21 cellular contexts compared by ENCODE assay signal in the genomic region with DNA sequence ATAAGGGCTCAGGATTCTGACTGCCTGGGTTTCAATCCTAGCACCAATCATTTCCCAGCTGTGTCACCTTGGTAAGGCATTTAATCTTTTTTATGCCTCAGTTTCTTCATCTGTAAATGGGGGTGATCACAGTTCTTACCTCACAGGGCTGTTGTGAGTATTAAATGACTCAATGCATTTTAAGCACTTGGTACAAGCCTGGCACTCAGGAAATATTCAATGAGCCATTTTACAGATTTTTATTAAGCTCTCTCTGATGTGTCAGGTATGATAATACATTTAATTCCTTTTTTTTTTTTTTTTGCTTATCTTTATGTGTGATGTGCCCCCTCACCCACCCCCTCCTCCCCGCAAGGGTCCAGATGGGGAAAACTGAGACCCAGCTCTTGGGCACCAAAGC. TPM values are rescaled to one million over a fixed set of nuclear protein-coding genes. Genes with fewer than 3 reads are reported as not detected.
DNase-seq lines count a peak whose midpoint lies in the region; ATAC-seq, FAIRE-seq and TF ChIP-seq lines count a peak whose summit lies in the region.
"Had no signal": no experiment of that assay in that cellular context is flagged by ENCODE, and none has a peak within 500 bp of the region (broad histone marks: within the 10 kb centered on the region; RNA-seq: fewer than 3 reads in every experiment).

No MANE protein-coding gene starts in this region.

- H2BK15ac ChIP-seq in IMR-90 (ENCODE audit: low read depth, low read length), result no peak overlapping the region

- in situ Hi-C loops in IMR-90 (cut with MboI; ENCODE audit: low sequenced_read_pairs), result no loop called here
- in situ Hi-C loops in K562 (cut with MboI), result no loop called here

- BruUV-seq in IMR-90 (replicated peaks; lab: Mats Ljungman, UMichigan), result no TSS peak
- BruUV-seq in K562 (replicated peaks; lab: Mats Ljungman, UMichigan), result no TSS peak

- no peaks in the 10 kb centered on the region for H3K79me2 ChIP-seq in K562 (ENCODE audit: control insufficient read depth, insufficient read depth, low read length)

- H4K5ac ChIP-seq in IMR-90 (ENCODE audit: low read depth, low read length), result no peak overlapping the region

- dilution Hi-C loops in IMR-90 (cut with HindIII; ENCODE audit: low sequenced_read_pairs, unreplicated experiment), result no loop called here

- H3K23ac ChIP-seq in IMR-90 (ENCODE audit: low read depth, low read length), result no peak overlapping the region

- H3K36me3 ChIP-seq in IMR-90 (ENCODE audit: control insufficient read depth, insufficient read depth, low read length) (peaks cover 46% of the 10 kb centered on the region), K562 (ENCODE audit: control insufficient read depth, insufficient read depth, low read length) (no peaks in the 10 kb centered on the region), muscle layer of colon (ENCODE audit: insufficient read depth, low read length) (peaks cover 21% of the 10 kb centered on the region), thoracic aorta (peaks cover 36% of the 10 kb centered on the region)
- H3K36me3 ChIP-seq: SJSA1 had no signal

- H3K4me2 ChIP-seq in IMR-90 (ENCODE audit: low read depth, low read length), result no peak overlapping the region
- no peak overlapping the region for H3K4me2 ChIP-seq in K562 (ENCODE audit: insufficient read depth, low read length)

- H3K18ac ChIP-seq in IMR-90 (ENCODE audit: low read depth, low read length), result no peak overlapping the region

- intact Hi-C loops in IMR-90 (cut with micrococcal nuclease), result no loop called here
- intact Hi-C loops in K562 (cut with micrococcal nuclease), result no loop called here

- CTCF ChIA-PET in IMR-90 (lab: Yijun Ruan, JAX) (interaction anchor here (0.5 kb wide), 1 partner anchor 43 kb away, joined by 3 read pairs; no protein-coding TSS in a partner anchor), K562 (lab: Yijun Ruan, JAX; ENCODE audit: low intra/inter-chr PET ratio) (no interaction called here)

- no peaks in the 10 kb centered on the region for H3K9me3 ChIP-seq in IMR-90 (ENCODE audit: control insufficient read depth, insufficient read depth, low read length)
- H3K9me3 ChIP-seq in K562 (replicated peaks; ENCODE audit: control insufficient read depth, insufficient read depth, low read depth, low read length), result no peaks in the 10 kb centered on the region
- no peaks in the 10 kb centered on the region for H3K9me3 ChIP-seq in muscle layer of colon (ENCODE audit: low read length)
- H3K9me3 ChIP-seq in thoracic aorta, result no peaks in the 10 kb centered on the region
- H3K9me3 ChIP-seq: SJSA1 had no signal

- TF ChIP-seq RAD21 in IMR-90 (IDR thresholded peaks at IDR 0.05; ENCODE audit: low read length) (no peak), K562 (CRISPR knock-in tag; conservative IDR thresholded peaks at IDR 0.05 in 1 of 2, IDR thresholded peaks at IDR 0.05 in 1 of 2) (no peak)

- POLR2A ChIA-PET in IMR-90 (lab: Charles Lee; ENCODE audit: unreplicated experiment), result interaction anchor here (0.6 kb wide), 1 partner anchor 28 kb away, joined by 6 read pairs; no protein-coding TSS in a partner anchor
- POLR2A ChIA-PET in K562 (lab: Yijun Ruan, JAX), result interaction anchor here (0.9 to 1.4 kb wide), 2 partner anchors 92 to 95 kb away, joined by 3 to 4 read pairs; no protein-coding TSS in a partner anchor

- no peak overlapping the region for H3K14ac ChIP-seq in IMR-90 (replicated peaks; ENCODE audit: low read depth, low read length)

- no peak for TF ChIP-seq CTCF in IMR-90 (conservative IDR thresholded peaks at IDR 0.05; ENCODE audit: low read depth, low read length)
- TF ChIP-seq CTCF in K562 (IDR thresholded peaks at IDR 0.05 in 2 of 3, conservative IDR thresholded peaks at IDR 0.05 in 1 of 3; ENCODE audit: insufficient read depth in 2 of 3, low read depth in 1 of 3, low read length in 3 of 3), result no peak
- TF ChIP-seq CTCF in thoracic aorta (IDR thresholded peaks at IDR 0.05), result no peak

- H3K4ac ChIP-seq in IMR-90 (ENCODE audit: low read depth, low read length), result no peak overlapping the region

- H4K20me1 ChIP-seq in IMR-90 (ENCODE audit: insufficient read depth, low read length) (no peaks in the 10 kb centered on the region; the same call in 1 of the 2 replicates), K562 (replicated peaks; ENCODE audit: control insufficient read depth, insufficient read depth, low read length) (no peaks in the 10 kb centered on the region)

- no peak overlapping the region for H2BK5ac ChIP-seq in IMR-90 (ENCODE audit: low read depth, low read length, poor library complexity, severe bottlenecking)

- H2BK20ac ChIP-seq in IMR-90 (ENCODE audit: low read depth, low read length), result no peak overlapping the region

- H2BK120ac ChIP-seq in IMR-90 (ENCODE audit: low read depth, low read length), result no peak overlapping the region

- no peak for DNase-seq in IMR-90
- DNase-seq in K562 (ENCODE audit: extremely low read depth in 1 of 4, low spot score in 3 of 4), result no peak
- DNase-seq in thoracic aorta (ENCODE audit: low spot score), result no peak
- no peak for DNase-seq in amygdala (lab: John Stamatoyannopoulos, UW)
- DNase-seq: activated CD4-positive, alpha-beta T cell treated with anti-CD3 and anti-CD28 coated beads for 4 hours; activated naive CD4-positive, alpha-beta T cell treated with Interleukin-2 at 50 U/mL for 16 hours; activated T-cell treated with anti-CD3 and anti-CD28 coated beads, Interleukin-2, amount 50 U/mL, for 48 hours; DMS79; effector CD4-positive, alpha-beta T cell; erythroblast; kidney glomerular epithelial cell; natural killer cell; NCI-H1436; NCI-H2107; T-helper 2 cell had no signal

- no peak overlapping the region for H2AK9ac ChIP-seq in IMR-90 (replicated peaks; ENCODE audit: low read depth, low read length, poor library complexity)

- H2AFZ ChIP-seq in IMR-90 (replicated peaks; ENCODE audit: low read length, poor library complexity) (no peak overlapping the region), K562 (ENCODE audit: low read depth, low read length) (no peak overlapping the region)

- H3K27me3 ChIP-seq in IMR-90 (ENCODE audit: control insufficient read depth, insufficient read depth, low read length) (no peaks in the 10 kb centered on the region), K562 (ENCODE audit: control insufficient read depth in 2 of 2, insufficient read depth in 2 of 2, low read length in 2 of 2) (no peaks in the 10 kb centered on the region), muscle layer of colon (ENCODE audit: control insufficient read depth in 1 of 2, insufficient read depth in 2 of 2, low read length in 2 of 2) (no peaks in the 10 kb centered on the region), thoracic aorta (replicated peaks; ENCODE audit: insufficient read depth) (no peaks in the 10 kb centered on the region)
- H3K27me3 ChIP-seq: SJSA1 had no signal

- H2AK5ac ChIP-seq in IMR-90 (ENCODE audit: low read depth, low read length), result no peak overlapping the region

- H3K9me1 ChIP-seq in IMR-90 (ENCODE audit: insufficient read depth, low read length) (peaks cover 16% of the 10 kb centered on the region), K562 (ENCODE audit: control insufficient read depth, insufficient read depth, low read length) (no peaks in the 10 kb centered on the region)

- H3K56ac ChIP-seq in IMR-90 (ENCODE audit: extremely low read depth, insufficient read depth, low read length), result no peak overlapping the region

- TF ChIP-seq POLR2A in IMR-90 (IDR thresholded peaks at IDR 0.05; ENCODE audit: low read depth, low read length) (no peak), K562 (conservative IDR thresholded peaks at IDR 0.05) (no peak)

- H3K4me3 ChIP-seq in IMR-90 (ENCODE audit: insufficient read depth, low read depth, low read length) (no peak overlapping the region), K562 (no peak overlapping the region), muscle layer of colon (ENCODE audit: low read depth in 1 of 2, low read length in 2 of 2) (no peak overlapping the region), thoracic aorta (peak overlapping the region; percentile 79)
- H3K4me3 ChIP-seq: GM12878, SJSA1 had no signal

- TF ChIP-seq EP300 in K562 (IDR thresholded peaks at IDR 0.05; ENCODE audit: low read length), result no peak

- WGBS in IMR-90 (ENCODE audit: extremely low coverage in 2 of 2, insufficient read length in 1 of 2), 2 experiments, result no CpG with 5 or more reads among the region's 1 CpG
- no CpG with 5 or more reads among the region's 1 CpG for WGBS in K562 (ENCODE audit: insufficient coverage, low coverage, missing lambda C conversion rate)

- H4K91ac ChIP-seq in IMR-90 (ENCODE audit: insufficient read depth, low read depth, low read length), result no peak overlapping the region

- H3K27ac ChIP-seq in IMR-90 (ENCODE audit: insufficient read depth, low read length) (no peak overlapping the region), K562 (ENCODE audit: extremely low read depth, low read depth, low read length) (no peak overlapping the region), muscle layer of colon (ENCODE audit: low read depth, low read length) (peak overlapping the region; percentile 83), thoracic aorta (peak overlapping the region; percentile 99)
- H3K27ac ChIP-seq: SJSA1 had no signal

- H4K8ac ChIP-seq in IMR-90 (ENCODE audit: low read depth in 2 of 2, low read length in 2 of 2), result no peak overlapping the region

- ATAC-seq in IMR-90 (ENCODE audit: low read depth) (no peak), K562 (no peak), thoracic aorta (ENCODE audit: insufficient number of reproducible peaks, low FRiP score, low read depth) (no peak), GM18873 (IDR thresholded peaks at IDR 0.05; ENCODE audit: low FRiP score, unreplicated experiment) (no peak), HG02798 (IDR thresholded peaks at IDR 0.05; ENCODE audit: poor library complexity, unreplicated experiment) (no peak)
- ATAC-seq: GM12878, natural killer cell had no signal

- no peak for FAIRE-seq in K562 (lab: Jason Lieb, UNC)
- FAIRE-seq: GM12878 had no signal

- peaks cover 23 to 49% of the 10 kb centered on the region in 2 experiments for H3K79me1 ChIP-seq in IMR-90 (ENCODE audit: low read depth in 1 of 2, low read length in 2 of 2)

- H3K9ac ChIP-seq in IMR-90 (ENCODE audit: low read depth, low read length) (no peak overlapping the region), K562 (ENCODE audit: insufficient read depth in 1 of 2, low read depth in 2 of 2, low read length in 2 of 2) (no peak overlapping the region), muscle layer of colon (ENCODE audit: low read length) (peak overlapping the region; percentile 96)

- H3K4me1 ChIP-seq in IMR-90 (ENCODE audit: control insufficient read depth, insufficient read depth, low read length) (peaks cover 26% of the 10 kb centered on the region), K562 (replicated peaks in 1 of 2; ENCODE audit: control insufficient read depth in 2 of 2, insufficient read depth in 2 of 2, low read length in 2 of 2) (peaks cover 0 to 41% of the 10 kb centered on the region in 2 experiments; a peak in 3 of 5 replicates), muscle layer of colon (ENCODE audit: insufficient read depth, low read length) (peaks cover 60% of the 10 kb centered on the region), thoracic aorta (ENCODE audit: control insufficient read depth in 1 of 2, low read depth in 2 of 2) (peaks cover 47 to 89% of the 10 kb centered on the region in 2 donors)

RNA-seq across cellular contexts. Expression of a gene that starts 12.0 kb away (rescaled TPM):
- total RNA-seq in IMR-90 (2012; rRNA removed) (6.8 and 7.8 TPM in 2 replicates), K562 (2014; rRNA removed) (3.9 and 6.0 TPM in 2 replicates), K562 (2014; rRNA removed; fragmentation: Illumina TruSeq; extraction: Trizol) (1.3 and 1.5 TPM in 2 replicates), K562 (2015; rRNA removed; fragmentation: Illumina TruSeq; extraction: Trizol) (3.0 and 3.7 TPM in 2 replicates), K562 (2021) (6.0 and 8.7 TPM in 2 replicates), thoracic aorta (100 to 1,000 TPM; 426 to 455 TPM)
- polyA plus RNA-seq in IMR-90 (2012; rRNA removed) (81.6 and 109 TPM in 2 replicates), K562 (2011; rRNA removed) (6.3 and 6.5 TPM in 2 replicates), K562 (2014; fragmentation: Illumina TruSeq; extraction: Trizol) (2.4 and 5.5 TPM in 2 replicates), K562 (2014; fragmentation: Nextera tagmentation; extraction: Ambion mirVana) (1 to 10 TPM in 1 of 2 experiments, under 1 TPM in 1; 0.49 to 1.3 TPM), K562 (2014; rRNA removed) (6.5 and 7.9 TPM in 2 replicates)
- polyA plus RNA-seq in IMR-90 (2012; cell fraction: cytosol; rRNA removed), result 37.7 and 53.1 TPM in 2 replicates
- polyA plus RNA-seq in IMR-90 (2012; cell fraction: nucleus; rRNA removed; ENCODE audit: low replicate concordance), result 492 and 808 TPM in 2 replicates
- 12.1 and 39.1 TPM in 2 replicates for total RNA-seq in K562 (2011; cell fraction: chromatin; rRNA removed; ENCODE audit: low replicate concordance)
- total RNA-seq in K562 (2011; cell fraction: nucleolus; rRNA removed), result 23.0 and 26.8 TPM in 2 replicates
- 15.2 and 19.2 TPM in 2 replicates for total RNA-seq in K562 (2011; cell fraction: nucleoplasm; rRNA removed)
- polyA plus RNA-seq in K562 (2011; cell fraction: cytosol; rRNA removed), result 4.6 and 12.1 TPM in 2 replicates
- polyA plus RNA-seq in K562 (2011; cell fraction: nucleus; rRNA removed), result 24.5 and 70.3 TPM in 2 replicates
- 9.4 and 12.8 TPM in 2 replicates for polyA plus RNA-seq in K562 (2012)
- 1.5 and 2.0 TPM in 2 replicates for polyA minus RNA-seq in K562 (2011; rRNA and poly(A)+ RNA removed)
- 3.1 and 4.2 TPM in 2 replicates for polyA minus RNA-seq in K562 (2011; cell fraction: cytosol; rRNA and poly(A)+ RNA removed)
- 11.8 and 14.0 TPM in 2 replicates for polyA minus RNA-seq in K562 (2011; cell fraction: nucleus; rRNA and poly(A)+ RNA removed)

RNA-seq across cellular contexts. Expression of a gene that starts 28.5 kb away (rescaled TPM):
- total RNA-seq in IMR-90 (2012; rRNA removed) (3.3 and 4.3 TPM in 2 replicates), K562 (2014; rRNA removed) (25.8 and 27.8 TPM in 2 replicates), K562 (2014; rRNA removed; fragmentation: Illumina TruSeq; extraction: Trizol) (12.0 and 18.2 TPM in 2 replicates), K562 (2015; rRNA removed; fragmentation: Illumina TruSeq; extraction: Trizol) (28.3 and 29.1 TPM in 2 replicates), K562 (2021) (17.4 and 21.9 TPM in 2 replicates), thoracic aorta (100 to 1,000 TPM; 146 to 302 TPM)
- polyA plus RNA-seq in IMR-90 (2012; rRNA removed) (4.0 and 4.9 TPM in 2 replicates), K562 (2011; rRNA removed) (17.0 and 58.9 TPM in 2 replicates), K562 (2014; fragmentation: Illumina TruSeq; extraction: Trizol) (32.7 and 35.3 TPM in 2 replicates), K562 (2014; fragmentation: Nextera tagmentation; extraction: Ambion mirVana) (1 to 10 TPM; 2.5 to 4.0 TPM), K562 (2014; rRNA removed) (21.2 and 25.1 TPM in 2 replicates)
- polyA plus RNA-seq in IMR-90 (2012; cell fraction: cytosol; rRNA removed), result 3.4 and 4.1 TPM in 2 replicates
- polyA plus RNA-seq in IMR-90 (2012; cell fraction: nucleus; rRNA removed; ENCODE audit: low replicate concordance), result 3.2 TPM in 2 replicates
- 4.9 and 11.0 TPM in 2 replicates for total RNA-seq in K562 (2011; cell fraction: chromatin; rRNA removed; ENCODE audit: low replicate concordance)
- total RNA-seq in K562 (2011; cell fraction: nucleolus; rRNA removed), result 5.9 and 8.8 TPM in 2 replicates
- 5.4 and 9.5 TPM in 2 replicates for total RNA-seq in K562 (2011; cell fraction: nucleoplasm; rRNA removed)
- polyA plus RNA-seq in K562 (2011; cell fraction: cytosol; rRNA removed), result 13.4 and 60.3 TPM in 2 replicates
- 5.3 and 28.7 TPM in 2 replicates for polyA plus RNA-seq in K562 (2011; cell fraction: nucleus; rRNA removed)
- polyA plus RNA-seq in K562 (2012), result 21.4 and 54.5 TPM in 2 replicates
- polyA minus RNA-seq in K562 (2011; rRNA and poly(A)+ RNA removed), result 8.9 and 64.7 TPM in 2 replicates
- 5.5 and 26.3 TPM in 2 replicates for polyA minus RNA-seq in K562 (2011; cell fraction: cytosol; rRNA and poly(A)+ RNA removed)
- polyA minus RNA-seq in K562 (2011; cell fraction: nucleus; rRNA and poly(A)+ RNA removed), result 3.0 and 5.9 TPM in 2 replicates
- total RNA-seq: M059J, natural killer cell had no signal
- polyA plus RNA-seq: GM12878 had no signal

RNA-seq across cellular contexts. Expression of a gene that starts 52.0 kb away (rescaled TPM):
- total RNA-seq in IMR-90 (2012; rRNA removed) (93.0 and 103 TPM in 2 replicates), K562 (2014; rRNA removed) (66.7 and 93.8 TPM in 2 replicates), K562 (2014; rRNA removed; fragmentation: Illumina TruSeq; extraction: Trizol) (38.5 and 47.9 TPM in 2 replicates), K562 (2015; rRNA removed; fragmentation: Illumina TruSeq; extraction: Trizol) (59.6 and 65.4 TPM in 2 replicates), K562 (2021) (69.7 and 71.3 TPM in 2 replicates), thoracic aorta (10 to 100 TPM; 30.5 to 56.5 TPM)
- polyA plus RNA-seq in IMR-90 (2012; rRNA removed) (124 and 134 TPM in 2 replicates), K562 (2011; rRNA removed) (101 and 108 TPM in 2 replicates), K562 (2014; fragmentation: Illumina TruSeq; extraction: Trizol) (82.1 and 90.5 TPM in 2 replicates), K562 (2014; fragmentation: Nextera tagmentation; extraction: Ambion mirVana) (10 to 100 TPM in 1 of 2 experiments, 1 to 10 TPM in 1; 7.0 to 24.7 TPM), K562 (2014; rRNA removed) (71.2 and 75.4 TPM in 2 replicates)
- 73.7 and 110 TPM in 2 replicates for polyA plus RNA-seq in IMR-90 (2012; cell fraction: cytosol; rRNA removed)
- polyA plus RNA-seq in IMR-90 (2012; cell fraction: nucleus; rRNA removed; ENCODE audit: low replicate concordance), result 322 and 367 TPM in 2 replicates
- total RNA-seq in K562 (2011; cell fraction: chromatin; rRNA removed; ENCODE audit: low replicate concordance), result 76.3 and 182 TPM in 2 replicates
- 113 and 116 TPM in 2 replicates for total RNA-seq in K562 (2011; cell fraction: nucleolus; rRNA removed)
- total RNA-seq in K562 (2011; cell fraction: nucleoplasm; rRNA removed), result 78.7 and 92.4 TPM in 2 replicates
- 152 and 203 TPM in 2 replicates for polyA plus RNA-seq in K562 (2011; cell fraction: cytosol; rRNA removed)
- polyA plus RNA-seq in K562 (2011; cell fraction: nucleus; rRNA removed), result 219 and 235 TPM in 2 replicates
- 99.0 and 134 TPM in 2 replicates for polyA plus RNA-seq in K562 (2012)
- 73.2 and 103 TPM in 2 replicates for polyA minus RNA-seq in K562 (2011; rRNA and poly(A)+ RNA removed)
- polyA minus RNA-seq in K562 (2011; cell fraction: cytosol; rRNA and poly(A)+ RNA removed), result 47.8 and 64.1 TPM in 2 replicates
- 38.2 and 59.0 TPM in 2 replicates for polyA minus RNA-seq in K562 (2011; cell fraction: nucleus; rRNA and poly(A)+ RNA removed)

RNA-seq across cellular contexts. Expression of a gene that starts 59.0 kb away (rescaled TPM):
- 74.7 and 89.4 TPM in 2 replicates for total RNA-seq in IMR-90 (2012; rRNA removed)
- 74.2 and 75.1 TPM in 2 replicates for polyA plus RNA-seq in IMR-90 (2012; rRNA removed)
- 40.9 and 81.3 TPM in 2 replicates for polyA plus RNA-seq in IMR-90 (2012; cell fraction: cytosol; rRNA removed)
- 134 and 230 TPM in 2 replicates for polyA plus RNA-seq in IMR-90 (2012; cell fraction: nucleus; rRNA removed; ENCODE audit: low replicate concordance)
- total RNA-seq in K562 (2011; cell fraction: chromatin; rRNA removed; ENCODE audit: low replicate concordance), result 68.2 and 175 TPM in 2 replicates
- total RNA-seq in K562 (2011; cell fraction: nucleolus; rRNA removed), result 98.4 and 99.9 TPM in 2 replicates
- 71.9 and 73.9 TPM in 2 replicates for total RNA-seq in K562 (2011; cell fraction: nucleoplasm; rRNA removed)
- 37.5 and 62.2 TPM in 2 replicates for total RNA-seq in K562 (2014; rRNA removed)
- total RNA-seq in K562 (2014; rRNA removed; fragmentation: Illumina TruSeq; extraction: Trizol), result 28.3 and 38.1 TPM in 2 replicates
- 44.0 and 45.5 TPM in 2 replicates for total RNA-seq in K562 (2015; rRNA removed; fragmentation: Illumina TruSeq; extraction: Trizol)
- 71.4 and 74.8 TPM in 2 replicates for total RNA-seq in K562 (2021)
- polyA plus RNA-seq in K562 (2011; rRNA removed), result 52.5 and 66.6 TPM in 2 replicates
- 71.9 and 131 TPM in 2 replicates for polyA plus RNA-seq in K562 (2011; cell fraction: cytosol; rRNA removed)
- 108 and 164 TPM in 2 replicates for polyA plus RNA-seq in K562 (2011; cell fraction: nucleus; rRNA removed)
- polyA plus RNA-seq in K562 (2012), result 78.1 and 85.3 TPM in 2 replicates
- polyA plus RNA-seq in K562 (2014; fragmentation: Illumina TruSeq; extraction: Trizol), result 45.2 and 68.1 TPM in 2 replicates
- 10 to 100 TPM; 34.6 to 53.2 TPM for polyA plus RNA-seq in K562 (2014; fragmentation: Nextera tagmentation; extraction: Ambion mirVana)
- polyA plus RNA-seq in K562 (2014; rRNA removed), result 61.3 and 70.4 TPM in 2 replicates
- polyA minus RNA-seq in K562 (2011; rRNA and poly(A)+ RNA removed), result 24.7 and 36.5 TPM in 2 replicates
- polyA minus RNA-seq in K562 (2011; cell fraction: cytosol; rRNA and poly(A)+ RNA removed), result 31.6 and 35.3 TPM in 2 replicates
- polyA minus RNA-seq in K562 (2011; cell fraction: nucleus; rRNA and poly(A)+ RNA removed), result 27.1 and 36.2 TPM in 2 replicates
- 10 to 100 TPM; 42.7 to 51.2 TPM for total RNA-seq in thoracic aorta

Comparison
In these comparisons a context has a peak if more than half of its experiments do, and no peak if none do; other contexts are left out.
1. H3K27ac ChIP-seq: peak in muscle layer of colon (single experiment) and thoracic aorta (2 of 2); none in IMR-90 (single experiment) and K562 (single experiment).
2. RNA of a gene that starts 12.0 kb away (total RNA-seq): 426 to 455 TPM in thoracic aorta; 6.8 to 7.8 TPM in IMR-90 and 1.3 to 39.1 TPM in K562; every median in the first group is over 10 times any median in the second.
3. RNA of a gene that starts 28.5 kb away (total RNA-seq): 146 to 302 TPM in thoracic aorta; 4.9 to 29.1 TPM in K562 and 3.3 to 4.3 TPM in IMR-90; every median in the first group is over 4 times any median in the second.